In the genomic region with DNA sequence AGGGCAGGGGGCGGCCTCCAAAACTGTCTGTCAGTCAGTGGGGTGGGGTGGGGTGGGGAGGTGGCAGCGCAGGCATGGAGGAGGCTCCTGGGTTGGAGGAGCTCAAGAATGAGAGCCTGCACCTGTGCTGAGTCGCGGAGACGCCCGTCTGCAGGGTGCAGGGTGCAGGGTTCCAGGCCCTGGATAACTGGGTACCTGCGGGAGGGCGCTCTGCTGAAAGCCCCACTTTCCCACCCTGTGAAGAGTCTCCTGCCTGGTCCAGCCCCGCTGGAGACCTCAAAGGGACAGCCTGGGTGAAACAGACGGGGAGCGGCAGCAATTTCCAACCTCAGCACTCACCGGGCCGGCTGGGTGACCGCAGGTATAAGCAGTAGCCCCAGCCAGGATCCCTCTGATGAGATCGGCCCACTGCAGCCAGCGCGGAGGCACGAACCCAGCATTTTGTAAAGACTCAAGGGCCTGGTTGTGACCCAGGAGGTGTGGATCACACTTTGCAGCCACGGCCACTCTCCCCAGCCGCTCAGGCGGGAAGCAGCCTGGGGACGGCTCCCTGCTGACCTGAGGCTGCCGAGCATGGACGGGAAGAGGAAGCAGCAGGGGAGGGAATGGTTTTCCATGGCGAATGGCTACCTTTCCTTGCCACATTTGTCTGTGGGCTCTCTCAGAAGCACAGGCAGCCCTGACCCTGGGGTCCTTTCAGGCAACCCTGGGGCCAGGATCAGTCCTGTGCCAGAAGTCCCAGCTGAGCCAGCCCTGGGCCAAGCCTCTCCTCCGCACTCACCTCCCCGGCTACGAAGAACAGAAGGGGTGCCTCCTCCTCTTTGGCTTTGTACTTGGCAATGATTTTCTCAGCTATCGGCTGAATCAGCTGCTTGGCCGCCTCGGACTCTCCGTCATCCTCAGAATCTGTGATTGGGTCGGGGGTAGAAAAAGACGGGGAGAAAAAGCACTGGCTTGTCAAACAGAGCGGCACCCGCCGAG, we compare ENCODE assay signal across 3 cellular contexts.
TF ChIP-seq lines count a peak whose summit lies in the region.

No MANE protein-coding gene starts in this region.

TF ChIP-seq in SK-N-SH, 30 proteins besides CTCF, POLR2A, EP300 and RAD21:
- no peak for TF ChIP-seq MEF2A (IDR thresholded peaks at IDR 0.05; ENCODE audit: borderline replicate concordance, low read depth)

TF ChIP-seq in SK-N-SH treated with all-trans-retinoic acid at 6 μM for 48 hours, 23 proteins besides CTCF, POLR2A, EP300 and RAD21 (continues in another document):
- TF ChIP-seq, protein P1, sequence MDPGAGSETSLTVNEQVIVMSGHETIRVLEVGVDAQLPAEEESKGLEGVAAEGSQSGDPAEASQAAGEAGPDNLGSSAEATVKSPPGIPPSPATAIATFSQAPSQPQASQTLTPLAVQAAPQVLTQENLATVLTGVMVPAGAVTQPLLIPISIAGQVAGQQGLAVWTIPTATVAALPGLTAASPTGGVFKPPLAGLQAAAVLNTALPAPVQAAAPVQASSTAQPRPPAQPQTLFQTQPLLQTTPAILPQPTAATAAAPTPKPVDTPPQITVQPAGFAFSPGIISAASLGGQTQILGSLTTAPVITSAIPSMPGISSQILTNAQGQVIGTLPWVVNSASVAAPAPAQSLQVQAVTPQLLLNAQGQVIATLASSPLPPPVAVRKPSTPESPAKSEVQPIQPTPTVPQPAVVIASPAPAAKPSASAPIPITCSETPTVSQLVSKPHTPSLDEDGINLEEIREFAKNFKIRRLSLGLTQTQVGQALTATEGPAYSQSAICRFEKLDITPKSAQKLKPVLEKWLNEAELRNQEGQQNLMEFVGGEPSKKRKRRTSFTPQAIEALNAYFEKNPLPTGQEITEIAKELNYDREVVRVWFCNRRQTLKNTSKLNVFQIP (CRISPR knock-in tag; IDR thresholded peaks at IDR 0.05; ENCODE audit: borderline replicate concordance, low read depth) = no peak
- TF ChIP-seq ZNF565 (CRISPR knock-in tag; conservative IDR thresholded peaks at IDR 0.05; ENCODE audit: low read depth) (no peak), GLIS3 (CRISPR knock-in tag; IDR thresholded peaks at IDR 0.05) (no peak), TCF4 (CRISPR knock-in tag; IDR thresholded peaks at IDR 0.05; ENCODE audit: borderline replicate concordance) (no peak), ESRRG (CRISPR knock-in tag; IDR thresholded peaks at IDR 0.05) (no peak), ZFP3 (CRISPR knock-in tag; IDR thresholded peaks at IDR 0.05) (no peak), ISL1 (CRISPR knock-in tag; IDR thresholded peaks at IDR 0.05) (no peak), PPARA (CRISPR knock-in tag; IDR thresholded peaks at IDR 0.05; ENCODE audit: borderline replicate concordance) (no peak), ZNF8 (CRISPR knock-in tag; IDR thresholded peaks at IDR 0.05) (no peak), BACH2 (CRISPR knock-in tag; IDR thresholded peaks at IDR 0.05; ENCODE audit: borderline replicate concordance) (no peak), CSDC2 (CRISPR knock-in tag; IDR thresholded peaks at IDR 0.05) (no peak), ZNF70 (CRISPR knock-in tag; IDR thresholded peaks at IDR 0.05) (no peak), ARNTL (CRISPR knock-in tag; IDR thresholded peaks at IDR 0.05; ENCODE audit: borderline replicate concordance, low read depth) (no peak), SNAI2 (CRISPR knock-in tag; IDR thresholded peaks at IDR 0.05) (no peak), OSR1 (CRISPR knock-in tag; IDR thresholded peaks at IDR 0.05) (no peak)
- TF ChIP-seq, protein P2, sequence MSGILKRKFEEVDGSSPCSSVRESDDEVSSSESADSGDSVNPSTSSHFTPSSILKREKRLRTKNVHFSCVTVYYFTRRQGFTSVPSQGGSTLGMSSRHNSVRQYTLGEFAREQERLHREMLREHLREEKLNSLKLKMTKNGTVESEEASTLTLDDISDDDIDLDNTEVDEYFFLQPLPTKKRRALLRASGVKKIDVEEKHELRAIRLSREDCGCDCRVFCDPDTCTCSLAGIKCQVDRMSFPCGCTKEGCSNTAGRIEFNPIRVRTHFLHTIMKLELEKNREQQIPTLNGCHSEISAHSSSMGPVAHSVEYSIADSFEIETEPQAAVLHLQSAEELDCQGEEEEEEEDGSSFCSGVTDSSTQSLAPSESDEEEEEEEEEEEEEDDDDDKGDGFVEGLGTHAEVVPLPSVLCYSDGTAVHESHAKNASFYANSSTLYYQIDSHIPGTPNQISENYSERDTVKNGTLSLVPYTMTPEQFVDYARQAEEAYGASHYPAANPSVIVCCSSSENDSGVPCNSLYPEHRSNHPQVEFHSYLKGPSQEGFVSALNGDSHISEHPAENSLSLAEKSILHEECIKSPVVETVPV (CRISPR knock-in tag; IDR thresholded peaks at IDR 0.05) = no peak
- TF ChIP-seq, protein P3, sequence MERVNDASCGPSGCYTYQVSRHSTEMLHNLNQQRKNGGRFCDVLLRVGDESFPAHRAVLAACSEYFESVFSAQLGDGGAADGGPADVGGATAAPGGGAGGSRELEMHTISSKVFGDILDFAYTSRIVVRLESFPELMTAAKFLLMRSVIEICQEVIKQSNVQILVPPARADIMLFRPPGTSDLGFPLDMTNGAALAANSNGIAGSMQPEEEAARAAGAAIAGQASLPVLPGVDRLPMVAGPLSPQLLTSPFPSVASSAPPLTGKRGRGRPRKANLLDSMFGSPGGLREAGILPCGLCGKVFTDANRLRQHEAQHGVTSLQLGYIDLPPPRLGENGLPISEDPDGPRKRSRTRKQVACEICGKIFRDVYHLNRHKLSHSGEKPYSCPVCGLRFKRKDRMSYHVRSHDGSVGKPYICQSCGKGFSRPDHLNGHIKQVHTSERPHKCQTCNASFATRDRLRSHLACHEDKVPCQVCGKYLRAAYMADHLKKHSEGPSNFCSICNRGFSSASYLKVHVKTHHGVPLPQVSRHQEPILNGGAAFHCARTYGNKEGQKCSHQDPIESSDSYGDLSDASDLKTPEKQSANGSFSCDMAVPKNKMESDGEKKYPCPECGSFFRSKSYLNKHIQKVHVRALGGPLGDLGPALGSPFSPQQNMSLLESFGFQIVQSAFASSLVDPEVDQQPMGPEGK (CRISPR knock-in tag; IDR thresholded peaks at IDR 0.05; ENCODE audit: borderline replicate concordance) = no peak
- TF ChIP-seq, protein P4, sequence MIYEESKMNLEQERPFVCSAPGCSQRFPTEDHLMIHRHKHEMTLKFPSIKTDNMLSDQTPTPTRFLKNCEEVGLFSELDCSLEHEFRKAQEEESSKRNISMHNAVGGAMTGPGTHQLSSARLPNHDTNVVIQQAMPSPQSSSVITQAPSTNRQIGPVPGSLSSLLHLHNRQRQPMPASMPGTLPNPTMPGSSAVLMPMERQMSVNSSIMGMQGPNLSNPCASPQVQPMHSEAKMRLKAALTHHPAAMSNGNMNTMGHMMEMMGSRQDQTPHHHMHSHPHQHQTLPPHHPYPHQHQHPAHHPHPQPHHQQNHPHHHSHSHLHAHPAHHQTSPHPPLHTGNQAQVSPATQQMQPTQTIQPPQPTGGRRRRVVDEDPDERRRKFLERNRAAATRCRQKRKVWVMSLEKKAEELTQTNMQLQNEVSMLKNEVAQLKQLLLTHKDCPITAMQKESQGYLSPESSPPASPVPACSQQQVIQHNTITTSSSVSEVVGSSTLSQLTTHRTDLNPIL (CRISPR knock-in tag; IDR thresholded peaks at IDR 0.05; ENCODE audit: low read depth) = no peak

TF ChIP-seq in K562, 482 proteins besides CTCF, POLR2A, EP300 and RAD21:
- TF ChIP-seq SNRNP70 (optimal IDR thresholded peaks at IDR 0.05; ENCODE audit: low read depth, low read length) (no peak), EZH2 (IDR thresholded peaks at IDR 0.05; ENCODE audit: borderline replicate concordance, low read depth, low read length) (0 out of 2 replicates have a peak, but pooled peaks have one; percentile 16), RB1 (IDR thresholded peaks at IDR 0.05; ENCODE audit: low read depth) (no peak), SRSF9 (IDR thresholded peaks at IDR 0.05; ENCODE audit: borderline replicate concordance, low read depth, low read length) (no peak)
- TF ChIP-seq, protein P5, sequence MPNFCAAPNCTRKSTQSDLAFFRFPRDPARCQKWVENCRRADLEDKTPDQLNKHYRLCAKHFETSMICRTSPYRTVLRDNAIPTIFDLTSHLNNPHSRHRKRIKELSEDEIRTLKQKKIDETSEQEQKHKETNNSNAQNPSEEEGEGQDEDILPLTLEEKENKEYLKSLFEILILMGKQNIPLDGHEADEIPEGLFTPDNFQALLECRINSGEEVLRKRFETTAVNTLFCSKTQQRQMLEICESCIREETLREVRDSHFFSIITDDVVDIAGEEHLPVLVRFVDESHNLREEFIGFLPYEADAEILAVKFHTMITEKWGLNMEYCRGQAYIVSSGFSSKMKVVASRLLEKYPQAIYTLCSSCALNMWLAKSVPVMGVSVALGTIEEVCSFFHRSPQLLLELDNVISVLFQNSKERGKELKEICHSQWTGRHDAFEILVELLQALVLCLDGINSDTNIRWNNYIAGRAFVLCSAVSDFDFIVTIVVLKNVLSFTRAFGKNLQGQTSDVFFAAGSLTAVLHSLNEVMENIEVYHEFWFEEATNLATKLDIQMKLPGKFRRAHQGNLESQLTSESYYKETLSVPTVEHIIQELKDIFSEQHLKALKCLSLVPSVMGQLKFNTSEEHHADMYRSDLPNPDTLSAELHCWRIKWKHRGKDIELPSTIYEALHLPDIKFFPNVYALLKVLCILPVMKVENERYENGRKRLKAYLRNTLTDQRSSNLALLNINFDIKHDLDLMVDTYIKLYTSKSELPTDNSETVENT (CRISPR knock-in tag; IDR thresholded peaks at IDR 0.05) = no peak
